8 cellular contexts compared by ENCODE assay signal in genomic region chr10:102835007-102835482, GRCh38. TPM values are rescaled to one million over a fixed set of nuclear protein-coding genes. Genes with fewer than 3 reads are reported as not detected.
DNase-seq lines count a peak whose midpoint lies in the region; ATAC-seq and TF ChIP-seq lines count a peak whose summit lies in the region.

No MANE protein-coding gene starts in this region.

- H3K27ac ChIP-seq in SK-N-MC (no peak overlapping the region), parathyroid adenoma (peak overlapping the region; percentile 49), upper lobe of right lung (no peak overlapping the region)

- peak; percentile 65 for DNase-seq in 8988T
- peak; percentile 84 for DNase-seq in NAMALWA (ENCODE audit: low spot score)
- DNase-seq in SK-N-MC (ENCODE audit: low read depth, low spot score) = peak; percentile 10
- peak; percentile 75 for DNase-seq in activated naive CD4-positive, alpha-beta T cell treated with Interleukin-2 at 50 U/mL for 16 hours
- DNase-seq in glomerular endothelial cell (ENCODE audit: extremely low read depth, low read depth, low spot score) = peak; percentile 67
- peak; percentile 76 for DNase-seq in upper lobe of right lung

- H3K27me3 ChIP-seq in parathyroid adenoma (ENCODE audit: control insufficient read depth, insufficient read depth, low read length) (no peaks in the 10 kb centered on the region), upper lobe of right lung (no peaks in the 10 kb centered on the region)

- H3K4me1 ChIP-seq in parathyroid adenoma = peaks cover 28% of the 10 kb centered on the region
- no peaks in the 10 kb centered on the region for H3K4me1 ChIP-seq in upper lobe of right lung

- H3K4me2 ChIP-seq in parathyroid adenoma (ENCODE audit: low read length) = no peak overlapping the region

- H3K36me3 ChIP-seq in SK-N-MC (ENCODE audit: insufficient read depth, low read length) = no peaks in the 10 kb centered on the region
- H3K36me3 ChIP-seq in parathyroid adenoma (ENCODE audit: control insufficient read depth, insufficient read depth, low read length) = no peaks in the 10 kb centered on the region
- H3K36me3 ChIP-seq in upper lobe of right lung = no peaks in the 10 kb centered on the region

- H3K9ac ChIP-seq in SK-N-MC (ENCODE audit: insufficient read length) (no peak overlapping the region), parathyroid adenoma (no peak overlapping the region)

- intact Hi-C loops in upper lobe of right lung (cut with DNase I) = loop anchor here (10.0 kb wide), 1 partner anchor 70 kb away; no protein-coding TSS in a partner anchor

- H3K79me2 ChIP-seq in parathyroid adenoma = no peaks in the 10 kb centered on the region

- H3K4me3 ChIP-seq in SK-N-MC (no peak overlapping the region), parathyroid adenoma (ENCODE audit: low read depth, low read length) (no peak overlapping the region), upper lobe of right lung (no peak overlapping the region)

- ATAC-seq in GM18502 (IDR thresholded peaks at IDR 0.05; ENCODE audit: poor library complexity, unreplicated experiment) (peak; percentile 65), upper lobe of right lung (peak; percentile 95)

- TF ChIP-seq CTCF in parathyroid adenoma (IDR thresholded peaks at IDR 0.05) = peak; percentile 86
- TF ChIP-seq CTCF in upper lobe of right lung (IDR thresholded peaks at IDR 0.05) = peak; percentile 91

- H2AFZ ChIP-seq in parathyroid adenoma = peak overlapping the region; percentile 4

- H3K9me3 ChIP-seq in SK-N-MC (ENCODE audit: low read depth, low read length) = no peaks in the 10 kb centered on the region
- H3K9me3 ChIP-seq in parathyroid adenoma (ENCODE audit: control insufficient read depth, low read length) = no peaks in the 10 kb centered on the region
- H3K9me3 ChIP-seq in upper lobe of right lung = peaks cover 5% of the 10 kb centered on the region

RNA-seq across cellular contexts. Expression of gene CYP17A1, which starts 2.2 kb away (rescaled TPM):
- total RNA-seq in glomerular endothelial cell (not detected in 2 replicates), upper lobe of right lung (1.9 TPM)

RNA-seq across cellular contexts. Expression of gene BORCS7, which starts 19.0 kb away (rescaled TPM):
- total RNA-seq in glomerular endothelial cell (16.2 and 22.5 TPM in 2 replicates), upper lobe of right lung (22.1 TPM)

RNA-seq across cellular contexts. Expression of gene AS3MT, which starts 34.2 kb away (rescaled TPM):
- total RNA-seq in glomerular endothelial cell = 0.58 and 0.82 TPM in 2 replicates
- 2.5 TPM for total RNA-seq in upper lobe of right lung

Comparison
In these comparisons a context has a peak if more than half of its experiments do, and no peak if none do; other contexts are left out.
1. DNase-seq: peak in every context shown above with its lines; median percentile 84 in NAMALWA; 76 in upper lobe of right lung; 75 in activated naive CD4-positive, alpha-beta T cell treated with Interleukin-2 at 50 U/mL for 16 hours; 67 in glomerular endothelial cell; 65 in 8988T; 10 in SK-N-MC.